In genomic region chr5:82425591-82425990, GRCh38 we compare ENCODE assay signal across 1 cellular context.
TF ChIP-seq lines count a peak whose summit lies in the region.

No MANE protein-coding gene starts in this region.

TF ChIP-seq in WTC11, 78 proteins besides CTCF, POLR2A, EP300 and RAD21 (continued from another document):
- TF ChIP-seq, protein P1, sequence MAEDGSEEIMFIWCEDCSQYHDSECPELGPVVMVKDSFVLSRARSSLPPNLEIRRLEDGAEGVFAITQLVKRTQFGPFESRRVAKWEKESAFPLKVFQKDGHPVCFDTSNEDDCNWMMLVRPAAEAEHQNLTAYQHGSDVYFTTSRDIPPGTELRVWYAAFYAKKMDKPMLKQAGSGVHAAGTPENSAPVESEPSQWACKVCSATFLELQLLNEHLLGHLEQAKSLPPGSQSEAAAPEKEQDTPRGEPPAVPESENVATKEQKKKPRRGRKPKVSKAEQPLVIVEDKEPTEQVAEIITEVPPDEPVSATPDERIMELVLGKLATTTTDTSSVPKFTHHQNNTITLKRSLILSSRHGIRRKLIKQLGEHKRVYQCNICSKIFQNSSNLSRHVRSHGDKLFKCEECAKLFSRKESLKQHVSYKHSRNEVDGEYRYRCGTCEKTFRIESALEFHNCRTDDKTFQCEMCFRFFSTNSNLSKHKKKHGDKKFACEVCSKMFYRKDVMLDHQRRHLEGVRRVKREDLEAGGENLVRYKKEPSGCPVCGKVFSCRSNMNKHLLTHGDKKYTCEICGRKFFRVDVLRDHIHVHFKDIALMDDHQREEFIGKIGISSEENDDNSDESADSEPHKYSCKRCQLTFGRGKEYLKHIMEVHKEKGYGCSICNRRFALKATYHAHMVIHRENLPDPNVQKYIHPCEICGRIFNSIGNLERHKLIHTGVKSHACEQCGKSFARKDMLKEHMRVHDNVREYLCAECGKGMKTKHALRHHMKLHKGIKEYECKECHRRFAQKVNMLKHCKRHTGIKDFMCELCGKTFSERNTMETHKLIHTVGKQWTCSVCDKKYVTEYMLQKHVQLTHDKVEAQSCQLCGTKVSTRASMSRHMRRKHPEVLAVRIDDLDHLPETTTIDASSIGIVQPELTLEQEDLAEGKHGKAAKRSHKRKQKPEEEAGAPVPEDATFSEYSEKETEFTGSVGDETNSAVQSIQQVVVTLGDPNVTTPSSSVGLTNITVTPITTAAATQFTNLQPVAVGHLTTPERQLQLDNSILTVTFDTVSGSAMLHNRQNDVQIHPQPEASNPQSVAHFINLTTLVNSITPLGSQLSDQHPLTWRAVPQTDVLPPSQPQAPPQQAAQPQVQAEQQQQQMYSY (CRISPR knock-in tag; IDR thresholded peaks at IDR 0.05): no peak
- no peak for TF ChIP-seq ATF6 (CRISPR knock-in tag; IDR thresholded peaks at IDR 0.05)
- no peak for TF ChIP-seq ZNF423 (CRISPR knock-in tag; IDR thresholded peaks at IDR 0.05)
- no peak for TF ChIP-seq ZNF121 (CRISPR knock-in tag; IDR thresholded peaks at IDR 0.05)
- no peak for TF ChIP-seq RORB (CRISPR knock-in tag; IDR thresholded peaks at IDR 0.05)
- TF ChIP-seq HMGXB4 (CRISPR knock-in tag; IDR thresholded peaks at IDR 0.05): no peak
- no peak for TF ChIP-seq CBFB (CRISPR knock-in tag; IDR thresholded peaks at IDR 0.05; ENCODE audit: low read depth)
